In genomic region chr2:158575051-158575635, GRCh38 we compare ENCODE assay signal across 2 cellular contexts.
TF ChIP-seq lines count a peak whose summit lies in the region.

No MANE protein-coding gene starts in this region.

TF ChIP-seq in liver, 16 proteins besides CTCF, POLR2A, EP300 and RAD21 (continued from another document):
- TF ChIP-seq NR2F2 (IDR thresholded peaks at IDR 0.05) = peak; percentile 41
- TF ChIP-seq FOXA2 (IDR thresholded peaks at IDR 0.05) = no peak
- no peak for TF ChIP-seq JUND (IDR thresholded peaks at IDR 0.05)

TF ChIP-seq in HepG2, 621 proteins besides CTCF, POLR2A, EP300 and RAD21 (continued from another document):
- TF ChIP-seq HMGXB3 (CRISPR knock-in tag; IDR thresholded peaks at IDR 0.05; ENCODE audit: borderline replicate concordance) (no peak), TARDBP (CRISPR knock-in tag; IDR thresholded peaks at IDR 0.05) (no peak), REL (CRISPR knock-in tag; conservative IDR thresholded peaks at IDR 0.05) (no peak), GZF1 (CRISPR knock-in tag; IDR thresholded peaks at IDR 0.05) (no peak), NR2F1 (CRISPR knock-in tag; IDR thresholded peaks at IDR 0.05) (no peak), ZNF569 (CRISPR knock-in tag; IDR thresholded peaks at IDR 0.05; ENCODE audit: borderline replicate concordance) (no peak), BATF2 (CRISPR knock-in tag; IDR thresholded peaks at IDR 0.05) (no peak), XRCC5 (optimal IDR thresholded peaks at IDR 0.05; ENCODE audit: low read length) (no peak), POLR2AphosphoS5 (IDR thresholded peaks at IDR 0.05; ENCODE audit: low read depth, low read length) (no peak), HOXA7 (CRISPR knock-in tag; IDR thresholded peaks at IDR 0.05) (no peak)
- TF ChIP-seq, protein P1, sequence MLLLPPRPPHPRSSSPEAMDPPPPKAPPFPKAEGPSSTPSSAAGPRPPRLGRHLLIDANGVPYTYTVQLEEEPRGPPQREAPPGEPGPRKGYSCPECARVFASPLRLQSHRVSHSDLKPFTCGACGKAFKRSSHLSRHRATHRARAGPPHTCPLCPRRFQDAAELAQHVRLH (CRISPR knock-in tag; IDR thresholded peaks at IDR 0.05; ENCODE audit: borderline replicate concordance, low read depth) = no peak
- TF ChIP-seq, protein P2, sequence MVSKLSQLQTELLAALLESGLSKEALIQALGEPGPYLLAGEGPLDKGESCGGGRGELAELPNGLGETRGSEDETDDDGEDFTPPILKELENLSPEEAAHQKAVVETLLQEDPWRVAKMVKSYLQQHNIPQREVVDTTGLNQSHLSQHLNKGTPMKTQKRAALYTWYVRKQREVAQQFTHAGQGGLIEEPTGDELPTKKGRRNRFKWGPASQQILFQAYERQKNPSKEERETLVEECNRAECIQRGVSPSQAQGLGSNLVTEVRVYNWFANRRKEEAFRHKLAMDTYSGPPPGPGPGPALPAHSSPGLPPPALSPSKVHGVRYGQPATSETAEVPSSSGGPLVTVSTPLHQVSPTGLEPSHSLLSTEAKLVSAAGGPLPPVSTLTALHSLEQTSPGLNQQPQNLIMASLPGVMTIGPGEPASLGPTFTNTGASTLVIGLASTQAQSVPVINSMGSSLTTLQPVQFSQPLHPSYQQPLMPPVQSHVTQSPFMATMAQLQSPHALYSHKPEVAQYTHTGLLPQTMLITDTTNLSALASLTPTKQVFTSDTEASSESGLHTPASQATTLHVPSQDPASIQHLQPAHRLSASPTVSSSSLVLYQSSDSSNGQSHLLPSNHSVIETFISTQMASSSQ (IDR thresholded peaks at IDR 0.05; ENCODE audit: low read depth) = no peak
- TF ChIP-seq, protein P2 (CRISPR knock-in tag; IDR thresholded peaks at IDR 0.05; ENCODE audit: borderline replicate concordance) = no peak
- TF ChIP-seq, protein P3, sequence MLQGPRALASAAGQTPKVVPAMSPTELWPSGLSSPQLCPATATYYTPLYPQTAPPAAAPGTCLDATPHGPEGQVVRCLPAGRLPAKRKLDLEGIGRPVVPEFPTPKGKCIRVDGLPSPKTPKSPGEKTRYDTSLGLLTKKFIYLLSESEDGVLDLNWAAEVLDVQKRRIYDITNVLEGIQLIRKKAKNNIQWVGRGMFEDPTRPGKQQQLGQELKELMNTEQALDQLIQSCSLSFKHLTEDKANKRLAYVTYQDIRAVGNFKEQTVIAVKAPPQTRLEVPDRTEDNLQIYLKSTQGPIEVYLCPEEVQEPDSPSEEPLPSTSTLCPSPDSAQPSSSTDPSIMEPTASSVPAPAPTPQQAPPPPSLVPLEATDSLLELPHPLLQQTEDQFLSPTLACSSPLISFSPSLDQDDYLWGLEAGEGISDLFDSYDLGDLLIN (CRISPR knock-in tag; IDR thresholded peaks at IDR 0.05; ENCODE audit: borderline replicate concordance) = no peak
